Comparison of ENCODE assay signal across 1 cellular context in the genomic region with DNA sequence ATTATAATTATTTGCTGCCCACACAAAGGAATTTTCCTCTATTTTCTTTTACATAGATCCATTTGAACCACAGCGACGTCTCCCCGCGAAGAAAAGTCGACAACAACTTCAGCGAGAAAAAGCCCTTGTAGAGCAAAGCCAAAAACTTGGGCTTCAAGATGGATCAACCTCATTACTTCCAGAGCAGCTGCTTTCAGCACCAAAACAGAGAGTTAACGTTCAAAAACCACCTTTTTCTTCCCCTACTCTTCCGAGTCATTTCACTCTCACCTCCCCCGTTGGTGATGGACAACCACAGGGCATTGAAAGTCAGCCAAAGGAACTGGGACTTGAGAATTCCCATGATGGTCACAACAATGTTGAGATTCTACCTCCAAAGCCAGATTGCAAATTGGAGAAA.
A peak's percentile ranks its signal among the peaks of the same experiment; 100 is the strongest.
TF ChIP-seq lines count a peak whose summit lies in the region.

No MANE protein-coding gene starts in this region.

TF ChIP-seq in GM12878, 131 proteins besides CTCF, POLR2A, EP300 and RAD21 (continues in another document):
- peak; percentile 53 for TF ChIP-seq E2F8 (IDR thresholded peaks at IDR 0.05; ENCODE audit: low read depth, partially characterized antibody)
- TF ChIP-seq, protein P1, sequence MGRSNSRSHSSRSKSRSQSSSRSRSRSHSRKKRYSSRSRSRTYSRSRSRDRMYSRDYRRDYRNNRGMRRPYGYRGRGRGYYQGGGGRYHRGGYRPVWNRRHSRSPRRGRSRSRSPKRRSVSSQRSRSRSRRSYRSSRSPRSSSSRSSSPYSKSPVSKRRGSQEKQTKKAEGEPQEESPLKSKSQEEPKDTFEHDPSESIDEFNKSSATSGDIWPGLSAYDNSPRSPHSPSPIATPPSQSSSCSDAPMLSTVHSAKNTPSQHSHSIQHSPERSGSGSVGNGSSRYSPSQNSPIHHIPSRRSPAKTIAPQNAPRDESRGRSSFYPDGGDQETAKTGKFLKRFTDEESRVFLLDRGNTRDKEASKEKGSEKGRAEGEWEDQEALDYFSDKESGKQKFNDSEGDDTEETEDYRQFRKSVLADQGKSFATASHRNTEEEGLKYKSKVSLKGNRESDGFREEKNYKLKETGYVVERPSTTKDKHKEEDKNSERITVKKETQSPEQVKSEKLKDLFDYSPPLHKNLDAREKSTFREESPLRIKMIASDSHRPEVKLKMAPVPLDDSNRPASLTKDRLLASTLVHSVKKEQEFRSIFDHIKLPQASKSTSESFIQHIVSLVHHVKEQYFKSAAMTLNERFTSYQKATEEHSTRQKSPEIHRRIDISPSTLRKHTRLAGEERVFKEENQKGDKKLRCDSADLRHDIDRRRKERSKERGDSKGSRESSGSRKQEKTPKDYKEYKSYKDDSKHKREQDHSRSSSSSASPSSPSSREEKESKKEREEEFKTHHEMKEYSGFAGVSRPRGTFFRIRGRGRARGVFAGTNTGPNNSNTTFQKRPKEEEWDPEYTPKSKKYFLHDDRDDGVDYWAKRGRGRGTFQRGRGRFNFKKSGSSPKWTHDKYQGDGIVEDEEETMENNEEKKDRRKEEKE (IDR thresholded peaks at IDR 0.05): 0 out of 2 replicates have a peak, but pooled peaks have one; percentile 1
- TF ChIP-seq TCF12 (IDR thresholded peaks at IDR 0.05; ENCODE audit: low read depth, low read length): peak; percentile 79; the same call in 1 of the 2 replicates
- TF ChIP-seq NBN (IDR thresholded peaks at IDR 0.05): peak; percentile 77
- 0 out of 2 replicates have a peak, but pooled peaks have one; percentile 44 for TF ChIP-seq MYB (IDR thresholded peaks at IDR 0.05; ENCODE audit: borderline replicate concordance, low read depth, low read length)
- TF ChIP-seq IKZF1 (conservative IDR thresholded peaks at IDR 0.05): peak; percentile 96
- peak; percentile 92 for TF ChIP-seq RELB (IDR thresholded peaks at IDR 0.05; ENCODE audit: low read depth)
- peak; percentile 44 for TF ChIP-seq KLF5 (IDR thresholded peaks at IDR 0.05; ENCODE audit: partially characterized antibody)
- peak; percentile 83 for TF ChIP-seq MTA2 (IDR thresholded peaks at IDR 0.05; ENCODE audit: low read depth)
- TF ChIP-seq CHD2 (IDR thresholded peaks at IDR 0.05; ENCODE audit: borderline replicate concordance, low read depth, low read length): peak; percentile 39; the same call in 1 of the 2 replicates
- TF ChIP-seq, protein P2, sequence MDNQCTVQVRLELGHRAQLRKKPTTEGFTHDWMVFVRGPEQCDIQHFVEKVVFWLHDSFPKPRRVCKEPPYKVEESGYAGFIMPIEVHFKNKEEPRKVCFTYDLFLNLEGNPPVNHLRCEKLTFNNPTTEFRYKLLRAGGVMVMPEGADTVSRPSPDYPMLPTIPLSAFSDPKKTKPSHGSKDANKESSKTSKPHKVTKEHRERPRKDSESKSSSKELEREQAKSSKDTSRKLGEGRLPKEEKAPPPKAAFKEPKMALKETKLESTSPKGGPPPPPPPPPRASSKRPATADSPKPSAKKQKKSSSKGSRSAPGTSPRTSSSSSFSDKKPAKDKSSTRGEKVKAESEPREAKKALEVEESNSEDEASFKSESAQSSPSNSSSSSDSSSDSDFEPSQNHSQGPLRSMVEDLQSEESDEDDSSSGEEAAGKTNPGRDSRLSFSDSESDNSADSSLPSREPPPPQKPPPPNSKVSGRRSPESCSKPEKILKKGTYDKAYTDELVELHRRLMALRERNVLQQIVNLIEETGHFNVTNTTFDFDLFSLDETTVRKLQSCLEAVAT (IDR thresholded peaks at IDR 0.05): peak; percentile 98
- TF ChIP-seq MEF2B (IDR thresholded peaks at IDR 0.05; ENCODE audit: partially characterized antibody, poor library complexity, severe bottlenecking): peak; percentile 77
- TF ChIP-seq ZNF207 (IDR thresholded peaks at IDR 0.05; ENCODE audit: borderline replicate concordance): peak; percentile 23; the same call in 1 of the 2 replicates
- peak; percentile 80 for TF ChIP-seq BMI1 (IDR thresholded peaks at IDR 0.05; ENCODE audit: borderline replicate concordance)
- TF ChIP-seq, protein P3, sequence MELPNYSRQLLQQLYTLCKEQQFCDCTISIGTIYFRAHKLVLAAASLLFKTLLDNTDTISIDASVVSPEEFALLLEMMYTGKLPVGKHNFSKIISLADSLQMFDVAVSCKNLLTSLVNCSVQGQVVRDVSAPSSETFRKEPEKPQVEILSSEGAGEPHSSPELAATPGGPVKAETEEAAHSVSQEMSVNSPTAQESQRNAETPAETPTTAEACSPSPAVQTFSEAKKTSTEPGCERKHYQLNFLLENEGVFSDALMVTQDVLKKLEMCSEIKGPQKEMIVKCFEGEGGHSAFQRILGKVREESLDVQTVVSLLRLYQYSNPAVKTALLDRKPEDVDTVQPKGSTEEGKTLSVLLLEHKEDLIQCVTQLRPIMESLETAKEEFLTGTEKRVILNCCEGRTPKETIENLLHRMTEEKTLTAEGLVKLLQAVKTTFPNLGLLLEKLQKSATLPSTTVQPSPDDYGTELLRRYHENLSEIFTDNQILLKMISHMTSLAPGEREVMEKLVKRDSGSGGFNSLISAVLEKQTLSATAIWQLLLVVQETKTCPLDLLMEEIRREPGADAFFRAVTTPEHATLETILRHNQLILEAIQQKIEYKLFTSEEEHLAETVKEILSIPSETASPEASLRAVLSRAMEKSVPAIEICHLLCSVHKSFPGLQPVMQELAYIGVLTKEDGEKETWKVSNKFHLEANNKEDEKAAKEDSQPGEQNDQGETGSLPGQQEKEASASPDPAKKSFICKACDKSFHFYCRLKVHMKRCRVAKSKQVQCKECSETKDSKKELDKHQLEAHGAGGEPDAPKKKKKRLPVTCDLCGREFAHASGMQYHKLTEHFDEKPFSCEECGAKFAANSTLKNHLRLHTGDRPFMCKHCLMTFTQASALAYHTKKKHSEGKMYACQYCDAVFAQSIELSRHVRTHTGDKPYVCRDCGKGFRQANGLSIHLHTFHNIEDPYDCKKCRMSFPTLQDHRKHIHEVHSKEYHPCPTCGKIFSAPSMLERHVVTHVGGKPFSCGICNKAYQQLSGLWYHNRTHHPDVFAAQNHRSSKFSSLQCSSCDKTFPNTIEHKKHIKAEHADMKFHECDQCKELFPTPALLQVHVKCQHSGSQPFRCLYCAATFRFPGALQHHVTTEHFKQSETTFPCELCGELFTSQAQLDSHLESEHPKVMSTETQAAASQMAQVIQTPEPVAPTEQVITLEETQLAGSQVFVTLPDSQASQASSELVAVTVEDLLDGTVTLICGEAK (IDR thresholded peaks at IDR 0.05; ENCODE audit: borderline replicate concordance): peak; percentile 52; the same call in 1 of the 2 replicates
- TF ChIP-seq ZNF687 (IDR thresholded peaks at IDR 0.05): peak; percentile 10; the same call in 1 of the 2 replicates
- TF ChIP-seq RELA (IDR thresholded peaks at IDR 0.05; ENCODE audit: borderline replicate concordance, partially characterized antibody): peak; percentile 88
- TF ChIP-seq, protein P4, sequence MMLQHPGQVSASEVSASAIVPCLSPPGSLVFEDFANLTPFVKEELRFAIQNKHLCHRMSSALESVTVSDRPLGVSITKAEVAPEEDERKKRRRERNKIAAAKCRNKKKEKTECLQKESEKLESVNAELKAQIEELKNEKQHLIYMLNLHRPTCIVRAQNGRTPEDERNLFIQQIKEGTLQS (IDR thresholded peaks at IDR 0.05; ENCODE audit: borderline replicate concordance, extremely low read depth, low read depth, low read length): no peak
- TF ChIP-seq JUNB (IDR thresholded peaks at IDR 0.05): no peak
- TF ChIP-seq, protein P5, sequence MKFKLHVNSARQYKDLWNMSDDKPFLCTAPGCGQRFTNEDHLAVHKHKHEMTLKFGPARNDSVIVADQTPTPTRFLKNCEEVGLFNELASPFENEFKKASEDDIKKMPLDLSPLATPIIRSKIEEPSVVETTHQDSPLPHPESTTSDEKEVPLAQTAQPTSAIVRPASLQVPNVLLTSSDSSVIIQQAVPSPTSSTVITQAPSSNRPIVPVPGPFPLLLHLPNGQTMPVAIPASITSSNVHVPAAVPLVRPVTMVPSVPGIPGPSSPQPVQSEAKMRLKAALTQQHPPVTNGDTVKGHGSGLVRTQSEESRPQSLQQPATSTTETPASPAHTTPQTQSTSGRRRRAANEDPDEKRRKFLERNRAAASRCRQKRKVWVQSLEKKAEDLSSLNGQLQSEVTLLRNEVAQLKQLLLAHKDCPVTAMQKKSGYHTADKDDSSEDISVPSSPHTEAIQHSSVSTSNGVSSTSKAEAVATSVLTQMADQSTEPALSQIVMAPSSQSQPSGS (IDR thresholded peaks at IDR 0.05; ENCODE audit: low read length): peak; percentile 28; the same call in 1 of the 2 replicates
- peak; percentile 80; the same call in 1 of the 2 replicates for TF ChIP-seq ZNF24 (IDR thresholded peaks at IDR 0.05)
- TF ChIP-seq GATAD2B (conservative IDR thresholded peaks at IDR 0.05; ENCODE audit: low read depth): peak; percentile 76
- no peak for TF ChIP-seq TCF3 (IDR thresholded peaks at IDR 0.05; ENCODE audit: borderline replicate concordance, insufficient read depth, low read depth, low read length)
- peak; percentile 66; the same call in 1 of the 2 replicates for TF ChIP-seq SPI1 (IDR thresholded peaks at IDR 0.05; ENCODE audit: borderline replicate concordance, insufficient read depth, low read depth, low read length)
- TF ChIP-seq DPF2 (IDR thresholded peaks at IDR 0.05): peak; percentile 87
- TF ChIP-seq NKRF (conservative IDR thresholded peaks at IDR 0.05): peak; percentile 23; the same call in 1 of the 2 replicates
- TF ChIP-seq PKNOX1 (IDR thresholded peaks at IDR 0.05): peak; percentile 40
